Comparison of ENCODE assay signal across 21 cellular contexts in the genomic region with DNA sequence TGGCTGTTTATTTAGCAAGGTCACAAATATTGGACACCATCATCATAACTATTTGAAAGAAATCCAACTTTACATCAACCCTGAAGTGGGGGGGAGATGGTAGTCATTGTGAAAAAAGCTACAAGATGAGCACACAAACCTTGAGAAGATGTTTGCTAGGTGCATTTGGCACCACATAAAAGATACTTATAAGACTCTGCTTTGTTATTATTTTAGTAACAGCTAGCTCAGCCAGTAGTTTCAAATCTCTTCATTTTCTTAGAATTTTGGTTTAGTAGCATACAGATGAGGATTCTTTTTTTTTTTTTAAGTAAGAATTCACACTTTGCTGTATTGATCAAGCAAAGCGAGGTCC. TPM values are rescaled to one million over a fixed set of nuclear protein-coding genes. Genes with fewer than 3 reads are reported as not detected.
"Had no signal": no experiment of that assay in that cellular context is flagged by ENCODE, and none has a peak within 500 bp of the region (broad histone marks: within the 10 kb centered on the region; RNA-seq: fewer than 3 reads in every experiment).

No MANE protein-coding gene starts in this region.

- H3K27me3 ChIP-seq: left lung, SJSA1, testis had no signal

- H3K27ac ChIP-seq: SJSA1, testis had no signal

- DNase-seq: activated CD4-positive, alpha-beta T cell treated with anti-CD3 and anti-CD28 coated beads, Interleukin-2, amount 50 U/mL, for 48 hours; activated CD4-positive, CD25-positive, alpha-beta regulatory T cell treated with anti-CD3 and anti-CD28 coated beads, Interleukin-2, amount 50 U/mL, for 72 hours; activated effector memory CD4-positive, alpha-beta T cell treated with anti-CD3 and anti-CD28 coated beads, Interleukin-2, amount 50 U/mL, for 16 hours; activated naive CD8-positive, alpha-beta T cell treated with anti-CD3 and anti-CD28 coated beads, Interleukin-2, amount 10 ng/mL, durations not matched to agents 7 days and 5 days; activated T-cell treated with anti-CD3 and anti-CD28 coated beads, Interleukin-2, amount 50 U/mL, for 1 hour; anterior cingulate cortex; hippocampal formation; left lung; mucosa of descending colon; natural killer cell; right cardiac atrium; stimulated activated CD4-positive, alpha-beta T cell treated with anti-CD3 and anti-CD28 coated beads, Interleukin-4, amount 100 ng/mL, for 4 hours; stimulated activated CD8-positive, alpha-beta memory T cell treated with anti-CD3 and anti-CD28 coated beads, Interleukin-4, amount 100 ng/mL, for 48 hours; stimulated activated naive CD8-positive, alpha-beta T cell treated with anti-CD3 and anti-CD28 coated beads, Interleukin-15, Interleukin-2, amounts not matched to agents 100 U/mL and 50 U/mL, for 24 hours; testis had no signal

- FAIRE-seq: bronchial epithelial cell, keratinocyte had no signal

- H3K36me3 ChIP-seq: left lung, SJSA1 had no signal

- ATAC-seq: left lung; mucosa of descending colon; natural killer cell; stimulated activated naive CD8-positive, alpha-beta T cell treated with anti-CD3 and anti-CD28 coated beads, Interleukin-15, Interleukin-2, amounts not matched to agents 100 U/mL and 50 U/mL, for 24 hours had no signal

- H3K4me2 ChIP-seq: smooth muscle cell had no signal

- H3K9me3 ChIP-seq: left lung, mucosa of descending colon, SJSA1, testis had no signal

- H3K4me3 ChIP-seq: left lung, mucosa of descending colon, SJSA1, smooth muscle cell, testis had no signal

RNA-seq across cellular contexts. Expression of a gene that starts 14.4 kb away (rescaled TPM):
- total RNA-seq: cerebellum, progenitor cell of endocrine pancreas had no signal
